1 cellular context compared by ENCODE assay signal in genomic region chr11:71252782-71253730, GRCh38.
A peak's percentile ranks its signal among the peaks of the same experiment; 100 is the strongest.
TF ChIP-seq lines count a peak whose summit lies in the region.

No MANE protein-coding gene starts in this region.

TF ChIP-seq in HepG2, 621 proteins besides CTCF, POLR2A, EP300 and RAD21 (continued from another document and continues in another):
- TF ChIP-seq HOXA3 (CRISPR knock-in tag; IDR thresholded peaks at IDR 0.05) (peak; percentile 75), ESRRA (CRISPR knock-in tag; IDR thresholded peaks at IDR 0.05; ENCODE audit: low read depth) (no peak), CREBL2 (CRISPR knock-in tag; IDR thresholded peaks at IDR 0.05; ENCODE audit: borderline replicate concordance) (no peak), ZBTB25 (CRISPR knock-in tag; IDR thresholded peaks at IDR 0.05) (peak; percentile 12; the same call in 1 of the 2 replicates), ZNF879 (CRISPR knock-in tag; IDR thresholded peaks at IDR 0.05) (no peak), DNMT3B (CRISPR knock-in tag; conservative IDR thresholded peaks at IDR 0.05) (0 out of 2 replicates have a peak, but pooled peaks have one; percentile 32), ZNF510 (CRISPR knock-in tag; IDR thresholded peaks at IDR 0.05; ENCODE audit: low read depth) (no peak), KLF13 (CRISPR knock-in tag; IDR thresholded peaks at IDR 0.05) (no peak), NFYB (CRISPR knock-in tag; IDR thresholded peaks at IDR 0.05) (no peak; the same call in 1 of the 2 replicates), YEATS4 (CRISPR knock-in tag; IDR thresholded peaks at IDR 0.05; ENCODE audit: borderline replicate concordance) (no peak), TEAD2 (CRISPR knock-in tag; IDR thresholded peaks at IDR 0.05) (no peak), ZNF362 (CRISPR knock-in tag; IDR thresholded peaks at IDR 0.05; ENCODE audit: borderline replicate concordance) (peak; percentile 99), NONO (IDR thresholded peaks at IDR 0.05) (no peak), NONO (CRISPR knock-in tag; conservative IDR thresholded peaks at IDR 0.05) (peak; percentile 76; the same call in 1 of the 2 replicates), ZBTB21 (CRISPR knock-in tag; IDR thresholded peaks at IDR 0.05) (no peak), ZNF484 (CRISPR knock-in tag; IDR thresholded peaks at IDR 0.05; ENCODE audit: borderline replicate concordance, low read depth) (no peak), SRY (CRISPR knock-in tag; IDR thresholded peaks at IDR 0.05) (no peak), ZNF569 (CRISPR knock-in tag; IDR thresholded peaks at IDR 0.05; ENCODE audit: borderline replicate concordance) (no peak), FOXP1 (IDR thresholded peaks at IDR 0.05) (no peak), FOXP1 (CRISPR knock-in tag; IDR thresholded peaks at IDR 0.05) (peak; percentile 68; the same call in 1 of the 2 replicates), ATF5 (CRISPR knock-in tag; IDR thresholded peaks at IDR 0.05; ENCODE audit: low read depth) (no peak), BHLHE40 (IDR thresholded peaks at IDR 0.05; ENCODE audit: low read length) (0 out of 2 replicates have a peak, but pooled peaks have one; percentile 9), MXD1 (CRISPR knock-in tag; IDR thresholded peaks at IDR 0.05) (no peak), ZNF225 (CRISPR knock-in tag; IDR thresholded peaks at IDR 0.05) (no peak), MZF1 (CRISPR knock-in tag; IDR thresholded peaks at IDR 0.05; ENCODE audit: borderline replicate concordance) (no peak), TOE1 (CRISPR knock-in tag; IDR thresholded peaks at IDR 0.05) (no peak), ZEB1 (IDR thresholded peaks at IDR 0.05; ENCODE audit: insufficient replicate concordance, low read depth) (peak; percentile 33), TBX2 (CRISPR knock-in tag; IDR thresholded peaks at IDR 0.05; ENCODE audit: borderline replicate concordance) (peak; percentile 50; the same call in 1 of the 2 replicates), KAT7 (CRISPR knock-in tag; IDR thresholded peaks at IDR 0.05; ENCODE audit: borderline replicate concordance) (no peak), ZNF660 (CRISPR knock-in tag; IDR thresholded peaks at IDR 0.05; ENCODE audit: borderline replicate concordance, low read depth) (no peak), CEBPZ (IDR thresholded peaks at IDR 0.05; ENCODE audit: low read length) (no peak), MTF2 (CRISPR knock-in tag; IDR thresholded peaks at IDR 0.05; ENCODE audit: borderline replicate concordance) (no peak), HINFP (CRISPR knock-in tag; IDR thresholded peaks at IDR 0.05; ENCODE audit: low read depth) (no peak), ZNF33B (CRISPR knock-in tag; IDR thresholded peaks at IDR 0.05) (no peak), THRA (CRISPR knock-in tag; IDR thresholded peaks at IDR 0.05; ENCODE audit: borderline replicate concordance) (peak; percentile 37; the same call in 1 of the 2 replicates), PAF1 (CRISPR knock-in tag; IDR thresholded peaks at IDR 0.05) (no peak), GZF1 (CRISPR knock-in tag; IDR thresholded peaks at IDR 0.05) (no peak), EED (CRISPR knock-in tag; IDR thresholded peaks at IDR 0.05) (no peak), BRD4 (CRISPR knock-in tag; IDR thresholded peaks at IDR 0.05) (no peak), SOX5 (CRISPR knock-in tag; IDR thresholded peaks at IDR 0.05; ENCODE audit: borderline replicate concordance) (peak; percentile 67), ATF6 (CRISPR knock-in tag; conservative IDR thresholded peaks at IDR 0.05) (no peak), ZNF446 (CRISPR knock-in tag; IDR thresholded peaks at IDR 0.05) (no peak), JDP2 (CRISPR knock-in tag; IDR thresholded peaks at IDR 0.05; ENCODE audit: borderline replicate concordance) (no peak), ZC3H4 (CRISPR knock-in tag; IDR thresholded peaks at IDR 0.05; ENCODE audit: borderline replicate concordance) (no peak), NR2F2 (IDR thresholded peaks at IDR 0.05; ENCODE audit: borderline replicate concordance, low read depth) (no peak; the same call in 1 of the 2 replicates), NCOA2 (CRISPR knock-in tag; IDR thresholded peaks at IDR 0.05) (peak; percentile 84), ATF7 (IDR thresholded peaks at IDR 0.05) (no peak), ATF7 (CRISPR knock-in tag; IDR thresholded peaks at IDR 0.05) (no peak), ARID3A (IDR thresholded peaks at IDR 0.05; ENCODE audit: low read depth, low read length) (peak; percentile 17; the same call in 1 of the 2 replicates), U2AF2 (IDR thresholded peaks at IDR 0.05; ENCODE audit: low read depth, low read length) (no peak), CEBPG (CRISPR knock-in tag; IDR thresholded peaks at IDR 0.05) (peak; percentile 74), RCOR2 (CRISPR knock-in tag; IDR thresholded peaks at IDR 0.05) (0 out of 2 replicates have a peak, but pooled peaks have one; percentile 48), ZNF800 (CRISPR knock-in tag; IDR thresholded peaks at IDR 0.05) (no peak; the same call in 1 of the 2 replicates), SIX4 (CRISPR knock-in tag; IDR thresholded peaks at IDR 0.05) (0 out of 2 replicates have a peak, but pooled peaks have one; percentile 29), ZNF792 (CRISPR knock-in tag; IDR thresholded peaks at IDR 0.05) (no peak), IKZF4 (CRISPR knock-in tag; IDR thresholded peaks at IDR 0.05; ENCODE audit: borderline replicate concordance, low read depth, not compliant biosample characterization) (no peak), MXD4 (CRISPR knock-in tag; IDR thresholded peaks at IDR 0.05) (no peak), KDM6A (CRISPR knock-in tag; IDR thresholded peaks at IDR 0.05; ENCODE audit: low read depth) (peak; percentile 80), ZNF256 (CRISPR knock-in tag; conservative IDR thresholded peaks at IDR 0.05) (no peak)
